Comparison of ENCODE assay signal across 8 cellular contexts in the genomic region with DNA sequence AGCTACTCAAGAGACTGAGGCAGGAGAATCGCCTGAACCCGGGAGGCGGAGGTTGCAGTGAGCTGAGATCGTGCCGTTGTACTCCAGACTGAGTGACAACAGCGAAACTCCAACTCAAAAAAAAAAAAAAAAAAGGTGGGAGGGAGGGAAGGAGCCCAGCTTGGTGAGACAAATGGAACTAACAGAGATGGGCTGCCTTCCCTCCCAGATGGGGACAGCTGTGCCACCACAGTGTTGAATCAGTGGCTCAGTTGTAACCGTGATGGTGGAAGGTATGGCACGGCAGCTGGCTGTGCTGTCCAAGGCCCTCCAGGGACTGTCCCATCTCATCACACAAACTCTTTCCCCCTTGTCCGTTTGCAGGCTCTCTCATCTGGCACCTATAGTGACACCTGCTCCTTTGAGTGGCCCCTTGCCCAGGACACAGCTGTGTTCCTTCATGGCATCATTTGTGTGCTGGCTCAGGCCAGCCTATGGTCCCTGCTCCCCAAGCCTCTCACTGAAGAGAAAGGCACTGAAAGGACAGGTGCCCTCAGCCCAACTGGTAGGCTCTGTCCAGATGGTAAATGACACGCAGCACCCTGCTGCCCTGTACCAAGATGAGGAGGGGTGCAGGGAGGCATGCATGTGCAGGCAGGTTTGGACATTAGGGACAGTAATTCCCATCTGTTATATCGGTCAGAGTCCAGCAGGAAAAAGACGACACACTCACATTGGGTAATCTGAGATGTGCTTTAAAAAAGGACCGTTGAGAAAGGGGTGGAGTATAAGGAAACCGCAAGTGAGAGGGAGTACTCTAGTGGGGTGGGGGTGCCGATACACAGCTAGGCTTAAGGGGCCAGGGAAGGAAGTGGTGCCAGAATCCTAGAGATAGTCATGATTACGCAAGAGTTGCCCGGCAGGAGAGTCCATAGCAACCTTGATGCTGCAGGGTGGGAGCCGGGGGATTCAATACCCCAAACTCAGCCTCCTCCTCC.
DNase-seq lines count a peak whose midpoint lies in the region; TF ChIP-seq lines count a peak whose summit lies in the region.

No MANE protein-coding gene starts in this region.

- no peak overlapping the region for H3K4me3 ChIP-seq in skeletal muscle cell (ENCODE audit: low read depth, low read length)

- peak; percentile 72 for DNase-seq in NCI-H2107 treated with DMSO at 0.1 percent for 48 hours (lab: John Stamatoyannopoulos, UW; ENCODE audit: unreplicated experiment)
- DNase-seq in NCI-H2107 (lab: John Stamatoyannopoulos, UW) = no peak
- no peak for DNase-seq in RWPE1 (ENCODE audit: low spot score)
- DNase-seq in fibroblast of gingiva (ENCODE audit: low read depth) = peak; percentile 65
- peak; percentile 85 for DNase-seq in skeletal muscle cell (ENCODE audit: low read depth)
- DNase-seq in stimulated activated CD4-positive, alpha-beta T cell treated with anti-CD3 and anti-CD28 coated beads, Interleukin-15, amount 100 ng/mL, for 24 hours = no peak
- DNase-seq in HuH-7.5 (ENCODE audit: low spot score) = no peak
- DNase-seq in amygdala (lab: John Stamatoyannopoulos, UW) = no peak

- TF ChIP-seq CTCF in RWPE1 (conservative IDR thresholded peaks at IDR 0.05; ENCODE audit: low read depth) = no peak

- CTCF ChIA-PET in RWPE1 (lab: Yijun Ruan, JAX) = interaction anchor here (0.6 to 1.8 kb wide), 2 partner anchors 53 to 521 kb away, joined by 4 to 8 read pairs; no protein-coding TSS in a partner anchor

- peak overlapping the region; percentile 100 for H3K27ac ChIP-seq in RWPE1

- POLR2A ChIA-PET in RWPE1 (lab: Yijun Ruan, JAX; ENCODE audit: low non-redundant PET) = no interaction called here

Comparison
In these comparisons a context has a peak if more than half of its experiments do, and no peak if none do; other contexts are left out.
1. DNase-seq: peak in NCI-H2107 treated with DMSO at 0.1 percent for 48 hours (single experiment), fibroblast of gingiva (single experiment) and skeletal muscle cell (single experiment); none in NCI-H2107 (single experiment), RWPE1 (single experiment), stimulated activated CD4-positive, alpha-beta T cell treated with anti-CD3 and anti-CD28 coated beads, Interleukin-15, amount 100 ng/mL, for 24 hours (single experiment), HuH-7.5 (single experiment) and amygdala (0 of 56).